ENCODE assay signal across 1 cellular context in the genomic region with DNA sequence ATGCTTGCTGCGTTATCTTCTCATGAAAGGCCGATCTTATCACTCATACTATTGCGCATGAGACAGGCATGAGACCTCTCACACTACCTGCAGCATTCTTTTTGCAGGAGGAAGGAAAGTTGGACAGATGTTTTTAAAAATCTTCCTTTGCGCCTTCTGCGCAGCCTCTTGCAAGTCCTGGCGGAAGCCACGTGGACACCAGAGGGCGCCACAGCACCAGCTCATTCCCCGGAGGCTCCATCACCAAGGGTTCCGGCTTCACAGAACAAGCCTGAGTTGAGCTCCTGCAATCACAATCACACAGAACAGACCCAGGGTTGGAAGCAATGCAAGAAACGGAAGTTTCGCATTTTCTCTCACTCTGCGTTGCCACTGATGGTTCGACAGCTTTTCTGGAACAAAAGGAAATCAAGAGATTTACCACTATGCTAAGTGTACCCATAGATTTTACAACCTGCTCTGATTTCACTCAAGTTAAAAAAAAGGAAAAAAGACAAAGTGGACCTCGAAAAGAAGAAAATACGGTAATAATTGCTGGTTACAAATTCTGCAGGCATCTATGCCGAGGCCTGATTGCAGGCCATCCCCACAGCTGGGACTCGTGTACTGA.
TF ChIP-seq lines count a peak whose summit lies in the region.

No MANE protein-coding gene starts in this region.

TF ChIP-seq in HEK293, 187 proteins besides CTCF, POLR2A, EP300 and RAD21 (continued from another document and continues in another):
- TF ChIP-seq ZNF645 (tag by site-specific recombination; IDR thresholded peaks at IDR 0.05) (no peak), KLF8 (tag by site-specific recombination; IDR thresholded peaks at IDR 0.05) (no peak), ZNF514 (tag by site-specific recombination; IDR thresholded peaks at IDR 0.05) (no peak), ZNF596 (tag by site-specific recombination; IDR thresholded peaks at IDR 0.05) (no peak), ZNF501 (tag by site-specific recombination; IDR thresholded peaks at IDR 0.05) (peak; percentile 58), YY1 (tag by site-specific recombination; IDR thresholded peaks at IDR 0.05) (no peak), SP2 (tag by site-specific recombination; IDR thresholded peaks at IDR 0.05) (no peak), ZNF23 (tag by site-specific recombination; IDR thresholded peaks at IDR 0.05; ENCODE audit: borderline replicate concordance) (no peak), SCRT1 (tag by site-specific recombination; IDR thresholded peaks at IDR 0.05; ENCODE audit: borderline replicate concordance) (no peak), ZNF133 (tag by site-specific recombination; IDR thresholded peaks at IDR 0.05) (no peak), ZEB2 (tag by site-specific recombination; IDR thresholded peaks at IDR 0.05) (0 out of 2 replicates have a peak, but pooled peaks have one; percentile 41), ZNF202 (tag by site-specific recombination; IDR thresholded peaks at IDR 0.05; ENCODE audit: borderline replicate concordance) (no peak), ZNF16 (tag by site-specific recombination; IDR thresholded peaks at IDR 0.05; ENCODE audit: low read depth) (no peak), ZNF747 (tag by site-specific recombination; IDR thresholded peaks at IDR 0.05) (no peak), ZNF19 (tag by site-specific recombination; IDR thresholded peaks at IDR 0.05; ENCODE audit: low read depth) (no peak), ZBTB48 (tag by site-specific recombination; IDR thresholded peaks at IDR 0.05) (no peak), ZNF366 (tag by site-specific recombination; conservative IDR thresholded peaks at IDR 0.05) (no peak), ZNF2 (tag by site-specific recombination; IDR thresholded peaks at IDR 0.05) (peak; percentile 65; the same call in 1 of the 2 replicates), GLIS2 (tag by site-specific recombination; IDR thresholded peaks at IDR 0.05) (no peak), FEZF1 (tag by site-specific recombination; IDR thresholded peaks at IDR 0.05) (no peak), ZNF18 (tag by site-specific recombination; IDR thresholded peaks at IDR 0.05) (no peak), ZNF266 (tag by site-specific recombination; IDR thresholded peaks at IDR 0.05; ENCODE audit: low read depth) (no peak), ZBTB44 (tag by site-specific recombination; IDR thresholded peaks at IDR 0.05) (no peak), ZNF654 (tag by site-specific recombination; IDR thresholded peaks at IDR 0.05; ENCODE audit: low read depth) (peak; percentile 91), ZNF248 (tag by site-specific recombination; IDR thresholded peaks at IDR 0.05) (no peak), EGR2 (tag by site-specific recombination; IDR thresholded peaks at IDR 0.05; ENCODE audit: low read depth) (no peak), ZNF664 (tag by site-specific recombination; IDR thresholded peaks at IDR 0.05) (no peak), ZNF335 (tag by site-specific recombination; conservative IDR thresholded peaks at IDR 0.05) (no peak), MEIS1 (CRISPR knock-in tag; IDR thresholded peaks at IDR 0.05; ENCODE audit: borderline replicate concordance) (no peak), ZIC2 (tag by site-specific recombination; IDR thresholded peaks at IDR 0.05) (no peak), ZNF510 (tag by site-specific recombination; IDR thresholded peaks at IDR 0.05; ENCODE audit: insufficient replicate concordance) (no peak), ZNF792 (tag by site-specific recombination; IDR thresholded peaks at IDR 0.05) (no peak), SETDB1 (IDR thresholded peaks at IDR 0.05; ENCODE audit: insufficient read length, low read length) (no peak), TCF7L2 (IDR thresholded peaks at IDR 0.05; ENCODE audit: borderline replicate concordance, low read depth, low read length) (no peak), ZNF658 (tag by site-specific recombination; IDR thresholded peaks at IDR 0.05) (no peak), ZNF274 (IDR thresholded peaks at IDR 0.05; ENCODE audit: low read length) (no peak), ZNF274 (tag by site-specific recombination; IDR thresholded peaks at IDR 0.05; ENCODE audit: borderline replicate concordance) (no peak), OVOL3 (tag by site-specific recombination; IDR thresholded peaks at IDR 0.05) (no peak), KLF16 (tag by site-specific recombination; IDR thresholded peaks at IDR 0.05) (no peak), ZNF341 (tag by site-specific recombination; IDR thresholded peaks at IDR 0.05; ENCODE audit: low read depth) (no peak), ZNF146 (tag by site-specific recombination; IDR thresholded peaks at IDR 0.05) (no peak), ZSCAN16 (tag by site-specific recombination; IDR thresholded peaks at IDR 0.05) (no peak), KLF1 (tag by site-specific recombination; IDR thresholded peaks at IDR 0.05) (no peak), ZBTB8A (tag by site-specific recombination; IDR thresholded peaks at IDR 0.05) (no peak), HOXC10 (CRISPR knock-in tag; IDR thresholded peaks at IDR 0.05) (no peak), ZNF311 (tag by site-specific recombination; IDR thresholded peaks at IDR 0.05; ENCODE audit: borderline replicate concordance) (no peak), ZNF791 (tag by site-specific recombination; IDR thresholded peaks at IDR 0.05) (no peak), ZNF560 (tag by site-specific recombination; IDR thresholded peaks at IDR 0.05; ENCODE audit: borderline replicate concordance) (no peak), ZXDB (tag by site-specific recombination; IDR thresholded peaks at IDR 0.05) (no peak), ZNF184 (tag by site-specific recombination; IDR thresholded peaks at IDR 0.05) (0 out of 2 replicates have a peak, but pooled peaks have one; percentile 8), ZBTB17 (tag by site-specific recombination; IDR thresholded peaks at IDR 0.05) (peak; percentile 60; the same call in 1 of the 2 replicates)
- TF ChIP-seq, protein P1, sequence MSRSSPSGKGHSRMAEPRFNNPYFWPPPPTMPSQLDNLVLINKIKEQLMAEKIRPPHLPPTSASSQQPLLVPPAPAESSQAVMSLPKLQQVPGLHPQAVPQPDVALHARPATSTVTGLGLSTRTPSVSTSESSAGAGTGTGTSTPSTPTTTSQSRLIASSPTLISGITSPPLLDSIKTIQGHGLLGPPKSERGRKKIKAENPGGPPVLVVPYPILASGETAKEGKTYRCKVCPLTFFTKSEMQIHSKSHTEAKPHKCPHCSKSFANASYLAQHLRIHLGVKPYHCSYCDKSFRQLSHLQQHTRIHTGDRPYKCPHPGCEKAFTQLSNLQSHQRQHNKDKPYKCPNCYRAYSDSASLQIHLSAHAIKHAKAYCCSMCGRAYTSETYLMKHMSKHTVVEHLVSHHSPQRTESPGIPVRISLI (tag by site-specific recombination; IDR thresholded peaks at IDR 0.05) = no peak
- TF ChIP-seq, protein P2, sequence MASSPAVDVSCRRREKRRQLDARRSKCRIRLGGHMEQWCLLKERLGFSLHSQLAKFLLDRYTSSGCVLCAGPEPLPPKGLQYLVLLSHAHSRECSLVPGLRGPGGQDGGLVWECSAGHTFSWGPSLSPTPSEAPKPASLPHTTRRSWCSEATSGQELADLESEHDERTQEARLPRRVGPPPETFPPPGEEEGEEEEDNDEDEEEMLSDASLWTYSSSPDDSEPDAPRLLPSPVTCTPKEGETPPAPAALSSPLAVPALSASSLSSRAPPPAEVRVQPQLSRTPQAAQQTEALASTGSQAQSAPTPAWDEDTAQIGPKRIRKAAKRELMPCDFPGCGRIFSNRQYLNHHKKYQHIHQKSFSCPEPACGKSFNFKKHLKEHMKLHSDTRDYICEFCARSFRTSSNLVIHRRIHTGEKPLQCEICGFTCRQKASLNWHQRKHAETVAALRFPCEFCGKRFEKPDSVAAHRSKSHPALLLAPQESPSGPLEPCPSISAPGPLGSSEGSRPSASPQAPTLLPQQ (tag by site-specific recombination; IDR thresholded peaks at IDR 0.05) = peak; percentile 77
- TF ChIP-seq, protein P3, sequence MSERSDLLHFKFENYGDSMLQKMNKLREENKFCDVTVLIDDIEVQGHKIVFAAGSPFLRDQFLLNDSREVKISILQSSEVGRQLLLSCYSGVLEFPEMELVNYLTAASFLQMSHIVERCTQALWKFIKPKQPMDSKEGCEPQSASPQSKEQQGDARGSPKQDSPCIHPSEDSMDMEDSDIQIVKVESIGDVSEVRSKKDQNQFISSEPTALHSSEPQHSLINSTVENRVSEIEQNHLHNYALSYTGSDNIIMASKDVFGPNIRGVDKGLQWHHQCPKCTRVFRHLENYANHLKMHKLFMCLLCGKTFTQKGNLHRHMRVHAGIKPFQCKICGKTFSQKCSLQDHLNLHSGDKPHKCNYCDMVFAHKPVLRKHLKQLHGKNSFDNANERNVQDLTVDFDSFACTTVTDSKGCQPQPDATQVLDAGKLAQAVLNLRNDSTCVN (tag by site-specific recombination; optimal IDR thresholded peaks at IDR 0.05) = peak; percentile 6
- TF ChIP-seq, protein P4, sequence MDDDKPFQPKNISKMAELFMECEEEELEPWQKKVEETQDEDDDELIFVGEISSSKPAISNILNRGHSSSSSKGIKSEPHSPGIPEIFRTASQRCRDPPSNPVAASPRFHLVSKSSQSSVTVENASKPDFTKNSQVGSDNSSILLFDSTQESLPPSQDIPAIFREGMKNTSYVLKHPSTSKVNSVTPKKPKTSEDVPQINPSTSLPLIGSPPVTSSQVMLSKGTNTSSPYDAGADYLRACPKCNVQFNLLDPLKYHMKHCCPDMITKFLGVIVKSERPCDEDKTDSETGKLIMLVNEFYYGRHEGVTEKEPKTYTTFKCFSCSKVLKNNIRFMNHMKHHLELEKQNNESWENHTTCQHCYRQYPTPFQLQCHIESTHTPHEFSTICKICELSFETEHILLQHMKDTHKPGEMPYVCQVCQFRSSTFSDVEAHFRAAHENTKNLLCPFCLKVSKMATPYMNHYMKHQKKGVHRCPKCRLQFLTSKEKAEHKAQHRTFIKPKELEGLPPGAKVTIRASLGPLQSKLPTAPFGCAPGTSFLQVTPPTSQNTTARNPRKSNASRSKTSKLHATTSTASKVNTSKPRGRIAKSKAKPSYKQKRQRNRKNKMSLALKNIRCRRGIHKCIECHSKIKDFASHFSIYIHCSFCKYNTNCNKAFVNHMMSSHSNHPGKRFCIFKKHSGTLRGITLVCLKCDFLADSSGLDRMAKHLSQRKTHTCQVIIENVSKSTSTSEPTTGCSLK (tag by site-specific recombination; IDR thresholded peaks at IDR 0.05) = no peak
- TF ChIP-seq, protein P5, sequence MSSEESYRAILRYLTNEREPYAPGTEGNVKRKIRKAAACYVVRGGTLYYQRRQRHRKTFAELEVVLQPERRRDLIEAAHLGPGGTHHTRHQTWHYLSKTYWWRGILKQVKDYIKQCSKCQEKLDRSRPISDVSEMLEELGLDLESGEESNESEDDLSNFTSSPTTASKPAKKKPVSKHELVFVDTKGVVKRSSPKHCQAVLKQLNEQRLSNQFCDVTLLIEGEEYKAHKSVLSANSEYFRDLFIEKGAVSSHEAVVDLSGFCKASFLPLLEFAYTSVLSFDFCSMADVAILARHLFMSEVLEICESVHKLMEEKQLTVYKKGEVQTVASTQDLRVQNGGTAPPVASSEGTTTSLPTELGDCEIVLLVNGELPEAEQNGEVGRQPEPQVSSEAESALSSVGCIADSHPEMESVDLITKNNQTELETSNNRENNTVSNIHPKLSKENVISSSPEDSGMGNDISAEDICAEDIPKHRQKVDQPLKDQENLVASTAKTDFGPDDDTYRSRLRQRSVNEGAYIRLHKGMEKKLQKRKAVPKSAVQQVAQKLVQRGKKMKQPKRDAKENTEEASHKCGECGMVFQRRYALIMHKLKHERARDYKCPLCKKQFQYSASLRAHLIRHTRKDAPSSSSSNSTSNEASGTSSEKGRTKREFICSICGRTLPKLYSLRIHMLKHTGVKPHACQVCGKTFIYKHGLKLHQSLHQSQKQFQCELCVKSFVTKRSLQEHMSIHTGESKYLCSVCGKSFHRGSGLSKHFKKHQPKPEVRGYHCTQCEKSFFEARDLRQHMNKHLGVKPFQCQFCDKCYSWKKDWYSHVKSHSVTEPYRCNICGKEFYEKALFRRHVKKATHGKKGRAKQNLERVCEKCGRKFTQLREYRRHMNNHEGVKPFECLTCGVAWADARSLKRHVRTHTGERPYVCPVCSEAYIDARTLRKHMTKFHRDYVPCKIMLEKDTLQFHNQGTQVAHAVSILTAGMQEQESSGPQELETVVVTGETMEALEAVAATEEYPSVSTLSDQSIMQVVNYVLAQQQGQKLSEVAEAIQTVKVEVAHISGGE (tag by site-specific recombination; conservative IDR thresholded peaks at IDR 0.05; ENCODE audit: low read depth) = no peak
